Comparison of ENCODE assay signal across 8 cellular contexts in genomic region chr1:86704972-86705632, GRCh38. TPM values are rescaled to one million over a fixed set of nuclear protein-coding genes. Genes with fewer than 3 reads are reported as not detected.
DNase-seq lines count a peak whose midpoint lies in the region.

No MANE protein-coding gene starts in this region.

- H3K27me3 ChIP-seq in iPS-20b (ENCODE audit: insufficient read depth, low read length) = no peaks in the 10 kb centered on the region; the same call in 1 of the 2 replicates

- peak overlapping the region; percentile 90 for H3K9ac ChIP-seq in iPS-20b (ENCODE audit: low read depth, low read length)

- peak overlapping the region; percentile 68 for H3K27ac ChIP-seq in iPS-20b (ENCODE audit: low read length)

- 0 out of 2 replicates have a peak, but pooled peaks cover 8% of the 10 kb centered on the region for H3K4me1 ChIP-seq in iPS-20b (ENCODE audit: insufficient read depth, low read length)

- H3K36me3 ChIP-seq in iPS-20b (ENCODE audit: insufficient read depth, low read depth, low read length) = no peaks in the 10 kb centered on the region

- peak; percentile 18 to 33 for DNase-seq in NCI-H187 (lab: John Stamatoyannopoulos, UW)
- no peak for DNase-seq in NCI-H187 treated with DMSO at 0.1 percent for 48 hours (lab: John Stamatoyannopoulos, UW)
- DNase-seq in H4 (ENCODE audit: low spot score) = peak; percentile 24
- peak; percentile 46 for DNase-seq in KG1 (lab: John Stamatoyannopoulos, UW)
- DNase-seq in T follicular helper cell (ENCODE audit: low read depth) = peak; percentile 3
- peak; percentile 16 to 52 for DNase-seq in T47D (ENCODE audit: low read depth in 1 of 2, low spot score in 1 of 2)
- no peak for DNase-seq in skeletal muscle cell (ENCODE audit: low read depth)

- H3K4me3 ChIP-seq in iPS-20b (ENCODE audit: low read length) (peak overlapping the region; percentile 96), skeletal muscle cell (ENCODE audit: low read depth, low read length) (peak overlapping the region; percentile 67)

- H3K9me3 ChIP-seq in iPS-20b (ENCODE audit: insufficient read depth, low read depth, low read length) = no peaks in the 10 kb centered on the region

- in situ Hi-C loops in T47D (cut with HindIII; ENCODE audit: low pct_unique_long_range_greater_than_20kb, low sequenced_read_pairs) = no loop called here

RNA-seq across cellular contexts. Expression of gene SH3GLB1, which starts 0.7 kb away (rescaled TPM):
- 7.4 and 13.5 TPM in 2 replicates for total RNA-seq in H4 (2014; rRNA removed; shearing (Covaris generic))

Comparison
In these comparisons a context has a peak if more than half of its experiments do, and no peak if none do; other contexts are left out.
1. DNase-seq: peak in NCI-H187 (2 of 2), H4 (single experiment), KG1 (single experiment), T follicular helper cell (single experiment) and T47D (2 of 2); none in NCI-H187 treated with DMSO at 0.1 percent for 48 hours (single experiment) and skeletal muscle cell (single experiment).